10 cellular contexts compared by ENCODE assay signal in genomic region chr4:144575181-144575580, GRCh38.
DNase-seq lines count a peak whose midpoint lies in the region; ATAC-seq and TF ChIP-seq lines count a peak whose summit lies in the region.
"Had no signal": no experiment of that assay in that cellular context is flagged by ENCODE, and none has a peak within 500 bp of the region (broad histone marks: within the 10 kb centered on the region; RNA-seq: fewer than 3 reads in every experiment).

No MANE protein-coding gene starts in this region.

- peak; percentile 34; the same call in 1 of the 2 replicates for TF ChIP-seq CTCF in GM12875 (IDR thresholded peaks at IDR 0.05; ENCODE audit: borderline replicate concordance, insufficient read depth, low read depth, low read length)

- ATAC-seq in HG03039 (IDR thresholded peaks at IDR 0.05; ENCODE audit: unreplicated experiment), result peak; percentile 68
- no peak for ATAC-seq in HG03175 (IDR thresholded peaks at IDR 0.05; ENCODE audit: unreplicated experiment)
- ATAC-seq in HG03520 (IDR thresholded peaks at IDR 0.05; ENCODE audit: unreplicated experiment), result no peak
- ATAC-seq: activated CD4-positive, alpha-beta T cell treated with anti-CD3 and anti-CD28 coated beads for 36 hours had no signal

- DNase-seq in amygdala (lab: John Stamatoyannopoulos, UW) (peak in 29 of 56 donors; percentile 1 to 61 (median 13)), myocyte (ENCODE audit: low read depth) (peak; percentile 83), NCI-H2227 treated with DMSO at 0.1 percent for 48 hours (lab: John Stamatoyannopoulos, UW) (no peak)
- DNase-seq in activated naive CD4-positive, alpha-beta T cell treated with Interleukin-2 at 50 U/mL for 16 hours, result no peak
- DNase-seq: activated CD4-positive, alpha-beta T cell treated with anti-CD3 and anti-CD28 coated beads for 36 hours; stimulated activated naive CD4-positive, alpha-beta T cell had no signal

- H3K4me3 ChIP-seq in GM12875 (ENCODE audit: low read depth, low read length), result no peak overlapping the region

Comparison
In these comparisons a context has a peak if more than half of its experiments do, and no peak if none do; other contexts are left out.
1. DNase-seq: peak in amygdala (29 of 56) and myocyte (single experiment); none in activated naive CD4-positive, alpha-beta T cell treated with Interleukin-2 at 50 U/mL for 16 hours (single experiment) and NCI-H2227 treated with DMSO at 0.1 percent for 48 hours (single experiment).